ENCODE assay signal across 13 cellular contexts in the genomic region with DNA sequence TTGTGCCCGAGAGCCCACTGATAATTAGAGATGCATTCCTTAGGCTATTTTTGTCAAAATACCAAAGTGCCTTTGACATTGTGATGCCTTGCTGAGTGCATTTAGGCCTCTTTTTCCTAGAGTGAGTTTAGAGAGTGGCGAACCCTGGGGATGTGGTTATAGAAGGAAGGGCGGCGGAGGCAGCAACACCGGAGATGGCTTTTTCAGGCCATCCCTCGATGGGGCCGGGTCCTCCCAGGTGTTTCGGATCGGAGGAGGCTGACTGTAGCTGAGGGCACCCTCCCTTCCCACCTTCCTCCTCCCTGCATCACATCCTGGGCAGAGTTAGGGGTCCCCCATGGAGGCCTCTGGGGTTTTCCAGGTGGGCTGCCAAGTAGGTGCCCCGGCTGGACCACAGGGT. TPM values are rescaled to one million over a fixed set of nuclear protein-coding genes. Genes with fewer than 3 reads are reported as not detected.
"Had no signal": no experiment of that assay in that cellular context is flagged by ENCODE, and none has a peak within 500 bp of the region (broad histone marks: within the 10 kb centered on the region; RNA-seq: fewer than 3 reads in every experiment).

No MANE protein-coding gene starts in this region.

- H3K4me3 ChIP-seq: adrenal gland had no signal

- H3K9me3 ChIP-seq: adrenal gland had no signal

- ATAC-seq: left ventricle myocardium superior had no signal

- H3K9me3 Mint-ChIP-seq: activated T-helper 1 cell treated with anti-CD3 and anti-CD28 coated beads, Interleukin-12 subunit alpha, Interleukin-12 subunit beta, Interleukin-2, Interleukin-4 antibody, amounts not matched to agents 30 ng/mL and 10 ng/mL and 1 ng/mL, durations not matched to agents 14 hours and 24 hours and 36 hours had no signal

- DNase-seq: activated CD4-positive, alpha-beta T cell treated with anti-CD3 and anti-CD28 coated beads for 48 hours; adrenal gland; caudate nucleus; cortex of kidney; left ventricle myocardium superior; mesenchymal stem cell; retina; SHP77 treated with DMSO at 0.1 percent for 48 hours; stimulated activated CD4-positive, alpha-beta T cell treated with anti-CD3 and anti-CD28 coated beads, Interleukin-4, amount 100 ng/mL, for 4 hours; WERI-Rb-1 had no signal

- H3K27ac ChIP-seq: adrenal gland, parathyroid adenoma, WERI-Rb-1 had no signal

- H3K36me3 ChIP-seq: WERI-Rb-1 had no signal

- H3K9ac ChIP-seq: parathyroid adenoma had no signal

RNA-seq across cellular contexts. Expression of gene SNAI3, which starts 6.6 kb away (rescaled TPM):
- total RNA-seq: urinary bladder had no signal
